Comparison of ENCODE assay signal across 31 cellular contexts in genomic region chr7:154390961-154391360, GRCh38.
"Had no signal": no experiment of that assay in that cellular context is flagged by ENCODE, and none has a peak within 500 bp of the region (broad histone marks: within the 10 kb centered on the region; RNA-seq: fewer than 3 reads in every experiment).

No MANE protein-coding gene starts in this region.

- H3K27me3 ChIP-seq: adrenal gland, body of pancreas, brain microvascular endothelial cell, breast epithelium had no signal

- H3K4me1 ChIP-seq: adrenal gland, breast epithelium had no signal

- H3K36me3 ChIP-seq: adrenal gland, brain microvascular endothelial cell, breast epithelium had no signal

- H3K9me3 ChIP-seq: adrenal gland, body of pancreas, breast epithelium had no signal

- ATAC-seq: activated CD8-positive, alpha-beta T cell treated with anti-CD3 and anti-CD28 coated beads for 36 hours; activated naive CD4-positive, alpha-beta T cell treated with anti-CD3 and anti-CD28 coated beads, Interleukin-2, amount 50 U/mL, for 72 hours; activated T-cell treated with anti-CD3 and anti-CD28 coated beads, Interleukin-2, amount 50 U/mL, for 4 hours; activated T-cell treated with anti-CD3 and anti-CD28 coated beads, Interleukin-2, amount 50 U/mL, for 72 hours; activated T-helper 17 cell treated with anti-CD3 and anti-CD28 coated beads, Interleukin-2, amount 50 U/mL, for 72 hours; body of pancreas had no signal

- H3K4me3 ChIP-seq: adrenal gland, body of pancreas, breast epithelium had no signal

- H3K27ac ChIP-seq: adrenal gland, body of pancreas, brain microvascular endothelial cell, breast epithelium, VCaP had no signal

- DNase-seq: activated B cell treated with CpG ODN at 0.5 μM for 24 hours; activated CD4-positive, alpha-beta memory T cell treated with anti-CD3 and anti-CD28 coated beads for 36 hours; activated CD4-positive, alpha-beta T cell treated with anti-CD3 and anti-CD28 coated beads for 4 hours; activated CD4-positive, alpha-beta T cell treated with anti-CD3 and anti-CD28 coated beads, Interleukin-2, amount 10 ng/mL, durations not matched to agents 24 days and 14 days; activated CD4-positive, alpha-beta T cell treated with anti-CD3 and anti-CD28 coated beads, Interleukin-2, amount 50 U/mL, for 1 hour; activated CD4-positive, alpha-beta T cell treated with anti-CD3 and anti-CD28 coated beads, Interleukin-2, amount 50 U/mL, for 4 hours; activated CD4-positive, CD25-positive, alpha-beta regulatory T cell treated with anti-CD3 and anti-CD28 coated beads, Interleukin-2, amount 50 U/mL, for 72 hours; activated CD8-positive, alpha-beta memory T cell treated with anti-CD3 and anti-CD28 coated beads, Interleukin-2, amount 50 U/mL, for 4 hours; activated CD8-positive, alpha-beta T cell treated with anti-CD3 and anti-CD28 coated beads for 36 hours; activated effector memory CD4-positive, alpha-beta T cell treated with anti-CD3 and anti-CD28 coated beads, Interleukin-2, amount 50 U/mL, for 16 hours; activated gamma-delta T cell treated with Interleukin-2 at 50 U/mL for 16 hours; activated naive CD4-positive, alpha-beta T cell; activated naive CD4-positive, alpha-beta T cell treated with anti-CD3 and anti-CD28 coated beads for 36 hours; activated naive CD4-positive, alpha-beta T cell treated with anti-CD3 and anti-CD28 coated beads, Interleukin-2, amount 50 U/mL, for 16 hours; activated naive CD8-positive, alpha-beta T cell treated with anti-CD3 and anti-CD28 coated beads for 36 hours; activated T-cell treated with anti-CD3 and anti-CD28 coated beads for 4 hours; activated T-cell treated with anti-CD3 and anti-CD28 coated beads, Interleukin-2, amount 50 U/mL, for 1 hour; activated T-cell treated with anti-CD3 and anti-CD28 coated beads, Interleukin-2, amount 50 U/mL, for 4 hours; activated T-cell treated with anti-CD3 and anti-CD28 coated beads, Interleukin-2, amount 50 U/mL, for 72 hours; adrenal gland; amniotic stem cell; body of pancreas; brain microvascular endothelial cell; central memory CD4-positive, alpha-beta T cell; T-helper 1 cell; T-helper 2 cell; T-helper 9 cell had no signal
